ENCODE assay signal across 8 cellular contexts in genomic region chr11:613369-613968, GRCh38. TPM values are rescaled to one million over a fixed set of nuclear protein-coding genes. Genes with fewer than 3 reads are reported as not detected.
DNase-seq lines count a peak whose midpoint lies in the region; ATAC-seq, FAIRE-seq and TF ChIP-seq lines count a peak whose summit lies in the region.
"Had no signal": no experiment of that assay in that cellular context is flagged by ENCODE, and none has a peak within 500 bp of the region (broad histone marks: within the 10 kb centered on the region; RNA-seq: fewer than 3 reads in every experiment).

No MANE protein-coding gene starts in this region.

- H3K4me3 Mint-ChIP-seq in HFFc6: no peak overlapping the region

- CTCF ChIA-PET in OCI-LY7 (lab: Charles Lee; ENCODE audit: unreplicated experiment): no interaction called here

- no peaks in the 10 kb centered on the region for H3K9me3 ChIP-seq in OCI-LY7 (ENCODE audit: low read length)
- no peaks in the 10 kb centered on the region for H3K9me3 ChIP-seq in spleen

- H3K79me2 ChIP-seq in OCI-LY7 (ENCODE audit: insufficient read depth, low read depth, low read length): no peaks in the 10 kb centered on the region

- no TSS peak for BruUV-seq in OCI-LY7 (replicated peaks; lab: Mats Ljungman, UMichigan)

- peak; percentile 68 for FAIRE-seq in GM19239 (lab: Jason Lieb, UNC)
- FAIRE-seq: TTC549 had no signal

- no peaks in the 10 kb centered on the region for H3K27me3 ChIP-seq in spleen (replicated peaks in 1 of 7)

- intact Hi-C loops in OCI-LY7 (cut with micrococcal nuclease; ENCODE audit: unreplicated experiment): no loop called here
- intact Hi-C loops in spleen (cut with DNase I; ENCODE audit: low total_unique reads): no loop called here

- no peak for DNase-seq in GM19239 (ENCODE audit: insufficient read length, low spot score)
- peak; percentile 64 for DNase-seq in OCI-LY7 (ENCODE audit: low spot score)
- DNase-seq in activated T-helper 1 cell treated with Interleukin-2 at 50 U/mL for 16 hours (ENCODE audit: low read depth): peak; percentile 71
- peak; percentile 69 for DNase-seq in glomerular visceral epithelial cell (ENCODE audit: extremely low spot score)
- peak; percentile 93 for DNase-seq in spleen
- no peak for DNase-seq in HFFc6

- H3K36me3 Mint-ChIP-seq in HFFc6 (ENCODE audit: low read depth): peaks cover 10% of the 10 kb centered on the region; the same call in 1 of the 2 replicates

- H3K4me3 ChIP-seq in OCI-LY7 (ENCODE audit: low read depth, low read length, poor library complexity, severe bottlenecking) (no peak overlapping the region), spleen (peak overlapping the region in 3 of 8 donors; percentile 66 to 91 (median 70))

- no peak for TF ChIP-seq POLR2A in spleen (IDR thresholded peaks at IDR 0.05)

- no peak overlapping the region; the same call in 1 of the 2 replicates for H3K4me2 ChIP-seq in OCI-LY7 (ENCODE audit: low read length)

- H3K36me3 ChIP-seq in OCI-LY7 (ENCODE audit: insufficient read depth, low read length): peaks cover 49% of the 10 kb centered on the region
- H3K36me3 ChIP-seq in spleen: peaks cover 4 to 75% (median 58%) of the 10 kb centered on the region in 6 donors

- no peak for ATAC-seq in HG02798 (IDR thresholded peaks at IDR 0.05; ENCODE audit: poor library complexity, unreplicated experiment)

- no peaks in the 10 kb centered on the region for H3K9me3 Mint-ChIP-seq in HFFc6

- H3K9me2 ChIP-seq in OCI-LY7 (ENCODE audit: insufficient read depth, low read length): no peaks in the 10 kb centered on the region

- peaks cover 19% of the 10 kb centered on the region for H3K4me1 ChIP-seq in OCI-LY7 (ENCODE audit: insufficient read depth, low read length, poor library complexity, severe bottlenecking)
- peaks cover 21 to 65% (median 46%) of the 10 kb centered on the region in 6 donors for H3K4me1 ChIP-seq in spleen

- no peaks in the 10 kb centered on the region for H3K4me1 Mint-ChIP-seq in HFFc6 (ENCODE audit: low read depth)

- 0 out of 2 replicates have a peak, but pooled peaks cover 3% of the 10 kb centered on the region for H4K20me1 ChIP-seq in OCI-LY7 (ENCODE audit: insufficient read depth, low read length)

- H3K27ac ChIP-seq in OCI-LY7 (ENCODE audit: low read depth, low read length, poor library complexity, severe bottlenecking) (no peak overlapping the region), spleen (peak overlapping the region in 7 of 8 donors; percentile 89 to 98 (median 97))

- WGBS in spleen, 5 donors: 61 to 95% (median 74%) methylated on average over 10 to 36 of the region's 36 CpGs

- POLR2A ChIA-PET in OCI-LY7 (lab: Charles Lee): no interaction called here

- no peak overlapping the region for H2AFZ ChIP-seq in OCI-LY7 (ENCODE audit: low read length)

- no peak overlapping the region for H3K27ac Mint-ChIP-seq in HFFc6

- no peak for TF ChIP-seq CTCF in OCI-LY7 (conservative IDR thresholded peaks at IDR 0.05; ENCODE audit: low read length)
- TF ChIP-seq CTCF in spleen (IDR thresholded peaks at IDR 0.05 in 8 of 11, conservative IDR thresholded peaks at IDR 0.05 in 3 of 11): no peak
- TF ChIP-seq CTCF in HFFc6 (IDR thresholded peaks at IDR 0.05): no peak

- H3K27me3 Mint-ChIP-seq in HFFc6 (ENCODE audit: insufficient read depth): peaks cover 6% of the 10 kb centered on the region

RNA-seq across cellular contexts. Expression of gene IRF7, which starts 2.3 kb away (rescaled TPM):
- total RNA-seq in OCI-LY7 (2014; rRNA removed; shearing (Covaris generic)): 18.7 and 20.9 TPM in 2 replicates
- total RNA-seq in OCI-LY7 (2022) (15.8 and 16.6 TPM in 2 replicates), spleen (10 to 100 TPM; 53.0 to 88.8 (median 85.3) TPM)
- 10 to 100 TPM; 52.3 to 99.1 (median 73.9) TPM for polyA plus RNA-seq in spleen
- total RNA-seq in HFFc6 (2021; fragmentation: NEBNext Ultra II Directional; extraction: Animal tissue kit (Norgen Biotek cat#: 25700)): 1 to 10 TPM; 3.0 to 5.2 (median 4.2) TPM

RNA-seq across cellular contexts. Expression of gene CDHR5, which starts 11.3 kb away (rescaled TPM):
- not detected in 2 replicates for total RNA-seq in OCI-LY7 (2014; rRNA removed; shearing (Covaris generic))
- total RNA-seq in OCI-LY7 (2022): not detected in 2 replicates
- total RNA-seq in spleen: not detected
- polyA plus RNA-seq in spleen: under 1 TPM; 0.02 to 0.16 (median 0.03) TPM
- total RNA-seq in HFFc6 (2021; fragmentation: NEBNext Ultra II Directional; extraction: Animal tissue kit (Norgen Biotek cat#: 25700)): not detected

RNA-seq across cellular contexts. Expression of gene SCT, which starts 13.5 kb away (rescaled TPM):
- total RNA-seq in OCI-LY7 (2014; rRNA removed; shearing (Covaris generic)): not detected in 2 replicates
- total RNA-seq in OCI-LY7 (2022): not detected in 2 replicates
- 1 to 10 TPM in 4 of 7 donors, not detected in 3; 1.2 to 3.8 (median 2.8) TPM for total RNA-seq in spleen
- polyA plus RNA-seq in spleen: 1 to 10 TPM; 1.1 to 1.7 (median 1.5) TPM
- total RNA-seq in HFFc6 (2021; fragmentation: NEBNext Ultra II Directional; extraction: Animal tissue kit (Norgen Biotek cat#: 25700)): not detected

RNA-seq across cellular contexts. Expression of gene DRD4, which starts 23.6 kb away (rescaled TPM):
- total RNA-seq in OCI-LY7 (2014; rRNA removed; shearing (Covaris generic)): 0.16 and 2.2 TPM in 2 replicates
- total RNA-seq in OCI-LY7 (2022): 3.1 and 3.5 TPM in 2 replicates
- under 1 TPM in 4 of 7 donors, not detected in 3; 0.44 to 0.86 (median 0.60) TPM for total RNA-seq in spleen
- polyA plus RNA-seq in spleen: under 1 TPM; 0.12 to 0.43 (median 0.26) TPM
- total RNA-seq in HFFc6 (2021; fragmentation: NEBNext Ultra II Directional; extraction: Animal tissue kit (Norgen Biotek cat#: 25700)): under 1 TPM; 0.14 to 0.61 (median 0.38) TPM

RNA-seq across cellular contexts. Expression of gene PHRF1, which starts 37.2 kb away (rescaled TPM):
- total RNA-seq in OCI-LY7 (2014; rRNA removed; shearing (Covaris generic)): 23.3 and 25.6 TPM in 2 replicates
- total RNA-seq in OCI-LY7 (2022) (43.8 and 45.4 TPM in 2 replicates), spleen (10 to 100 TPM; 24.2 to 41.5 (median 33.2) TPM)
- 10 to 100 TPM in 1 of 3 donors, 1 to 10 TPM in 2; 7.3 to 27.6 (median 8.4) TPM for polyA plus RNA-seq in spleen
- 10 to 100 TPM; 23.8 to 27.5 (median 24.8) TPM for total RNA-seq in HFFc6 (2021; fragmentation: NEBNext Ultra II Directional; extraction: Animal tissue kit (Norgen Biotek cat#: 25700))

Comparison
In these comparisons a context has a peak if more than half of its experiments do, and no peak if none do; other contexts are left out.
1. DNase-seq: peak in OCI-LY7 (single experiment), activated T-helper 1 cell treated with Interleukin-2 at 50 U/mL for 16 hours (single experiment), glomerular visceral epithelial cell (single experiment) and spleen (single experiment); none in GM19239 (single experiment) and HFFc6 (single experiment).